Comparison of ENCODE assay signal across 8 cellular contexts in the genomic region with DNA sequence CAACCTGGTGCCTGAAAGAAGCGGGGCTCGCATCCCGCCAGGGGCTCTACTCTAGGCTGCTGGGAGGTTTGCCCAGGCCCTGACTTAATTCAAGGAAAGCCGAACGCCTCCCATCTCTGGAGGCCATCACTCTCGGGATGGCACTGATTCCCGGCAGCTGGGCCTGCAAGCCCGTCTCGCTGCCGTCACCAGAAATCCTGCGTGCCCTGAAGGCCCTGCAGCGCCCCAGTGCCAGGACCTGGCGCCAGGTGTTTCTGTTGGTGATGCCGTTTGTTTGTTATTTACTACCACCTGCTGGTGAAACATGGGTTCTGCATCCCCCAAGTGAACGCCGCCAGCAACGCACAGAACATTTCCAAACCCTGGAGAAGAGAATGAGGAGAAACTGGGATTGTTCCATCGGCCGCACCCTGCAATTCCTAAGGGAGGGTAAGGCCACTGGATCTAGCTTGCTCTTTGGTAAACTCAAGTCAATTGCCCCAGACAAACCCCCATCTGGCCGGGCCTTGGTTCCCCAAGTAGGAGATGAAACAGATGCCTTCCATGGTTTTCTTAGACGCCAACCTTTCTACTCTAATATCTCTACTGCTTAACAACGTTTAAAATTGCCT.
DNase-seq lines count a peak whose midpoint lies in the region; ATAC-seq, FAIRE-seq and TF ChIP-seq lines count a peak whose summit lies in the region.

No MANE protein-coding gene starts in this region.

- TF ChIP-seq CTCF in AG09309 (IDR thresholded peaks at IDR 0.05; ENCODE audit: control insufficient read depth, insufficient read depth, low read depth, low read length, missing control alignments) (peak; percentile 80), coronary artery (IDR thresholded peaks at IDR 0.05) (peak; percentile 76), liver (IDR thresholded peaks at IDR 0.05; ENCODE audit: low read depth, low read length, missing input control) (peak; percentile 96)

- H3K9ac ChIP-seq in liver (ENCODE audit: low read depth in 1 of 2, low read length in 2 of 2), result no peak overlapping the region

- TF ChIP-seq RAD21 in liver (IDR thresholded peaks at IDR 0.05), result peak; percentile 91 to 94

- FAIRE-seq in H54 (lab: Jason Lieb, UNC), result peak; percentile 77

- no peaks in the 10 kb centered on the region for H3K9me3 ChIP-seq in liver (ENCODE audit: control insufficient read depth in 4 of 4, low read length in 3 of 4)

- no peak overlapping the region for H3K4me3 ChIP-seq in AG09309 (ENCODE audit: control insufficient read depth, low read depth, low read length)
- H3K4me3 ChIP-seq in coronary artery, result no peak overlapping the region
- H3K4me3 ChIP-seq in liver (ENCODE audit: low read depth in 1 of 3, low read length in 3 of 3), result no peak overlapping the region

- no peaks in the 10 kb centered on the region for H3K36me3 ChIP-seq in liver (ENCODE audit: control insufficient read depth in 4 of 4, insufficient read depth in 3 of 4, low read depth in 1 of 4, low read length in 3 of 4)

- peak; percentile 5 for DNase-seq in AG09309 (ENCODE audit: low read depth)
- peak; percentile 73 for DNase-seq in H54 (ENCODE audit: insufficient read length, low spot score)
- peak; percentile 77 for DNase-seq in NCI-H460 (ENCODE audit: extremely low read depth, low read depth)
- DNase-seq in activated CD4-positive, alpha-beta T cell treated with anti-CD3 and anti-CD28 coated beads, Interleukin-2, amount 50 U/mL, for 1 hour, result peak; percentile 63
- DNase-seq in coronary artery (ENCODE audit: low spot score), result no peak
- peak; percentile 52 to 57 for DNase-seq in stimulated activated CD4-positive, alpha-beta T cell treated with anti-CD3 and anti-CD28 coated beads, Interleukin-2, amount 100 ng/mL, for 48 hours

- 20% methylated on average over 22 of the region's 22 CpGs for WGBS in liver

- peaks cover 0 to 3% (median 0%) of the 10 kb centered on the region in 4 donors for H3K4me1 ChIP-seq in liver (ENCODE audit: control insufficient read depth in 4 of 4, insufficient read depth in 4 of 4, low read length in 3 of 4)

- ATAC-seq in GM21528 (IDR thresholded peaks at IDR 0.05; ENCODE audit: low FRiP score, unreplicated experiment), result no peak

- H3K27me3 ChIP-seq in liver (ENCODE audit: control insufficient read depth in 4 of 4, insufficient read depth in 4 of 4, low read length in 3 of 4), result peaks cover 0 to 6% (median 0%) of the 10 kb centered on the region in 4 donors

- TF ChIP-seq POLR2A in H54 (IDR thresholded peaks at IDR 0.05; ENCODE audit: low read depth, low read length), result no peak

- H3K27ac ChIP-seq in coronary artery (no peak overlapping the region), liver (ENCODE audit: low read depth in 1 of 2, low read length in 2 of 2) (no peak overlapping the region)

TF ChIP-seq in liver, 16 proteins besides CTCF, POLR2A, EP300 and RAD21:
- TF ChIP-seq, protein P1, sequence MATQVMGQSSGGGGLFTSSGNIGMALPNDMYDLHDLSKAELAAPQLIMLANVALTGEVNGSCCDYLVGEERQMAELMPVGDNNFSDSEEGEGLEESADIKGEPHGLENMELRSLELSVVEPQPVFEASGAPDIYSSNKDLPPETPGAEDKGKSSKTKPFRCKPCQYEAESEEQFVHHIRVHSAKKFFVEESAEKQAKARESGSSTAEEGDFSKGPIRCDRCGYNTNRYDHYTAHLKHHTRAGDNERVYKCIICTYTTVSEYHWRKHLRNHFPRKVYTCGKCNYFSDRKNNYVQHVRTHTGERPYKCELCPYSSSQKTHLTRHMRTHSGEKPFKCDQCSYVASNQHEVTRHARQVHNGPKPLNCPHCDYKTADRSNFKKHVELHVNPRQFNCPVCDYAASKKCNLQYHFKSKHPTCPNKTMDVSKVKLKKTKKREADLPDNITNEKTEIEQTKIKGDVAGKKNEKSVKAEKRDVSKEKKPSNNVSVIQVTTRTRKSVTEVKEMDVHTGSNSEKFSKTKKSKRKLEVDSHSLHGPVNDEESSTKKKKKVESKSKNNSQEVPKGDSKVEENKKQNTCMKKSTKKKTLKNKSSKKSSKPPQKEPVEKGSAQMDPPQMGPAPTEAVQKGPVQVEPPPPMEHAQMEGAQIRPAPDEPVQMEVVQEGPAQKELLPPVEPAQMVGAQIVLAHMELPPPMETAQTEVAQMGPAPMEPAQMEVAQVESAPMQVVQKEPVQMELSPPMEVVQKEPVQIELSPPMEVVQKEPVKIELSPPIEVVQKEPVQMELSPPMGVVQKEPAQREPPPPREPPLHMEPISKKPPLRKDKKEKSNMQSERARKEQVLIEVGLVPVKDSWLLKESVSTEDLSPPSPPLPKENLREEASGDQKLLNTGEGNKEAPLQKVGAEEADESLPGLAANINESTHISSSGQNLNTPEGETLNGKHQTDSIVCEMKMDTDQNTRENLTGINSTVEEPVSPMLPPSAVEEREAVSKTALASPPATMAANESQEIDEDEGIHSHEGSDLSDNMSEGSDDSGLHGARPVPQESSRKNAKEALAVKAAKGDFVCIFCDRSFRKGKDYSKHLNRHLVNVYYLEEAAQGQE (IDR thresholded peaks at IDR 0.05), result peak; percentile 43
- TF ChIP-seq FOXA1 (IDR thresholded peaks at IDR 0.05) (peak; percentile 29), HNF4G (IDR thresholded peaks at IDR 0.05) (no peak)
